In the genomic region with DNA sequence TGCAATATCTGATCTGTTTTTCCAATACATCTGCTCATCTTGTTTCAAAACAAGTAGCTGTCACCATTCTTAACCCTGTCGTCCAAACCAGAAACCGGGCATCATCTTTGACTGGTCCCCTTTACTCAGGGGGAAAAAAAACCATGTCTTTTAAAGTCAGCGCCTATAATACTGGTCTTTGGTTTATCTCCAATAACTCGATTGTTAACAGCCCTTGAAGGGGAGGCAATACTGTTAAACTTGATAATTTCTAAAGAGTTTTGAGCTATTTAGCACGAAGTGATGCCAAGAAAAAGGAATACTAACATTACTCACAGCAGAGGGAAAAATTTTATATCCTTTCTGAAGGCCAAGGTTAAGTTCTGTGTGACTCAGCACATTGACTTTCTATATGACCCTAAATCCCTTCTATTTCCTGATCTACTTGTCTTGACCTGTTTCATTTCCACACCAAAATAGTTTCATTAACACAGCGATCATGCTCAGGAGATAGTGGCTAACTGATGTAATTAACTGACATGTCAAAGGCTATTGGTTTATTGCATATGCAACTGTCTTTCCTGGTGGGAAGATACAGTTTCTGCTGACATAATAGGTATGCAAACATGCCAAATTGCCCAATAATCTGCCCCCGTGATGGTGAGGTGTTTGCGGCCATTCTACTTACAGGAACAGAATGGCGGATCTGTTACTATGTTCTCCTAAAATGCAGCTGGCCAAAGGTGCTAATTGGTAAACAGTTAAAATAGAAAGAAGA, we compare ENCODE assay signal across 9 cellular contexts. TPM values are rescaled to one million over a fixed set of nuclear protein-coding genes. Genes with fewer than 3 reads are reported as not detected.
DNase-seq lines count a peak whose midpoint lies in the region; ATAC-seq and TF ChIP-seq lines count a peak whose summit lies in the region.
"Had no signal": no experiment of that assay in that cellular context is flagged by ENCODE, and none has a peak within 500 bp of the region (broad histone marks: within the 10 kb centered on the region; RNA-seq: fewer than 3 reads in every experiment).

No MANE protein-coding gene starts in this region.

- H3K36me3 ChIP-seq in skeletal muscle satellite cell (ENCODE audit: insufficient read depth, low read length) = no peaks in the 10 kb centered on the region

- no peaks in the 10 kb centered on the region for H3K9me3 ChIP-seq in skeletal muscle satellite cell (replicated peaks; ENCODE audit: low read length)

- H3K27me3 ChIP-seq in skeletal muscle satellite cell (ENCODE audit: control insufficient read depth, insufficient read depth, low read length) = no peaks in the 10 kb centered on the region

- H3K27me3 Mint-ChIP-seq in activated T-cell treated with anti-CD3 and anti-CD28 coated beads, Interleukin-2, amount 50 U/mL, for 72 hours (ENCODE audit: low read depth) = no peaks in the 10 kb centered on the region

- H3K9me3 Mint-ChIP-seq in activated T-cell treated with anti-CD3 and anti-CD28 coated beads, Interleukin-2, amount 50 U/mL, for 72 hours = no peaks in the 10 kb centered on the region

- no peaks in the 10 kb centered on the region for H3K4me1 Mint-ChIP-seq in activated T-cell treated with anti-CD3 and anti-CD28 coated beads, Interleukin-2, amount 50 U/mL, for 72 hours (ENCODE audit: low read depth)

- peak overlapping the region; percentile 58 for H3K9ac ChIP-seq in skeletal muscle satellite cell (ENCODE audit: low read depth, low read length)

- no peak for TF ChIP-seq CTCF in epithelial cell of esophagus (IDR thresholded peaks at IDR 0.05; ENCODE audit: insufficient read depth, low read depth, low read length, missing control alignments)

- DNase-seq in HPDE6-E6E7 (ENCODE audit: extremely low spot score) (peak; percentile 46), NOMO-1 treated with dmso at 0.1 percent for 144 hours (lab: John Stamatoyannopoulos, UW; ENCODE audit: unreplicated experiment) (peak; percentile 65), epithelial cell of esophagus (ENCODE audit: low read depth) (peak; percentile 97), GM19238 (ENCODE audit: insufficient read length, low spot score) (no peak)
- no peak for DNase-seq in activated T-cell treated with anti-CD3 and anti-CD28 coated beads, Interleukin-2, amount 50 U/mL, for 72 hours
- DNase-seq: amniotic stem cell had no signal

- H3K27ac Mint-ChIP-seq in activated T-cell treated with anti-CD3 and anti-CD28 coated beads, Interleukin-2, amount 50 U/mL, for 72 hours = no peak overlapping the region

- no peak overlapping the region for H3K4me3 Mint-ChIP-seq in activated T-cell treated with anti-CD3 and anti-CD28 coated beads, Interleukin-2, amount 50 U/mL, for 72 hours

- peaks cover 53% of the 10 kb centered on the region for H3K4me1 ChIP-seq in skeletal muscle satellite cell (ENCODE audit: control insufficient read depth, insufficient read depth, low read length)

- H3K4me3 ChIP-seq in epithelial cell of esophagus (ENCODE audit: low read length) = no peak overlapping the region
- peak overlapping the region; percentile 54 for H3K4me3 ChIP-seq in skeletal muscle satellite cell (ENCODE audit: low read length)

- peak overlapping the region; percentile 71 for H3K4me2 ChIP-seq in skeletal muscle satellite cell (ENCODE audit: low read length)

- H3K36me3 Mint-ChIP-seq in activated T-cell treated with anti-CD3 and anti-CD28 coated beads, Interleukin-2, amount 50 U/mL, for 72 hours (ENCODE audit: insufficient read depth in 2 of 2) = no peaks in the 10 kb centered on the region

- ATAC-seq in HG02678 (IDR thresholded peaks at IDR 0.05; ENCODE audit: unreplicated experiment) (no peak), GM19324 (IDR thresholded peaks at IDR 0.05; ENCODE audit: low FRiP score, unreplicated experiment) (no peak)
- ATAC-seq in activated T-cell treated with anti-CD3 and anti-CD28 coated beads, Interleukin-2, amount 50 U/mL, for 72 hours (replicated peaks in 1 of 2) = no peak

RNA-seq across cellular contexts. Expression of gene NFIA, which starts 59.1 kb away (rescaled TPM):
- 14.2 and 15.1 TPM in 2 replicates for total RNA-seq in skeletal muscle satellite cell (2012; rRNA removed)
- total RNA-seq in activated T-cell treated with anti-CD3 and anti-CD28 coated beads, Interleukin-2, amount 50 U/mL, for 72 hours = 10 to 100 TPM; 17.3 to 27.3 TPM

Comparison
In these comparisons a context has a peak if more than half of its experiments do, and no peak if none do; other contexts are left out.
1. DNase-seq: peak in HPDE6-E6E7 (single experiment), NOMO-1 treated with dmso at 0.1 percent for 144 hours (single experiment) and epithelial cell of esophagus (single experiment); none in GM19238 (single experiment) and activated T-cell treated with anti-CD3 and anti-CD28 coated beads, Interleukin-2, amount 50 U/mL, for 72 hours (0 of 2).